Comparison of ENCODE assay signal across 9 cellular contexts in genomic region chr2:201432551-201433388, GRCh38. TPM values are rescaled to one million over a fixed set of nuclear protein-coding genes. Genes with fewer than 3 reads are reported as not detected.
DNase-seq lines count a peak whose midpoint lies in the region; ATAC-seq, FAIRE-seq and TF ChIP-seq lines count a peak whose summit lies in the region.
"Had no signal": no experiment of that assay in that cellular context is flagged by ENCODE, and none has a peak within 500 bp of the region (broad histone marks: within the 10 kb centered on the region; RNA-seq: fewer than 3 reads in every experiment).

No MANE protein-coding gene starts in this region.

- no peak overlapping the region for H3K9ac ChIP-seq in smooth muscle cell (ENCODE audit: low read depth)

- no peaks in the 10 kb centered on the region for H3K36me3 ChIP-seq in smooth muscle cell (ENCODE audit: low read depth)

- WGBS in smooth muscle cell (ENCODE audit: low lambda C conversion rate) = 50% methylated on average over 5 of the region's 5 CpGs

- POLR2A ChIA-PET in activated CD4-positive, alpha-beta memory T cell treated with anti-CD3 and anti-CD28 coated beads for 36 hours (lab: Charles Lee) = interaction anchor here (1.0 to 2.8 kb wide), 2 partner anchors 13 to 18 kb away, joined by 3 to 9 read pairs; partner anchors contain the start of genes STRADB and TRAK2

- peaks cover 17% of the 10 kb centered on the region for H3K9me3 Mint-ChIP-seq in HFFc6
- H3K9me3 Mint-ChIP-seq in activated CD4-positive, alpha-beta memory T cell treated with anti-CD3 and anti-CD28 coated beads for 36 hours = peaks cover 9% of the 10 kb centered on the region

- peaks cover 69% of the 10 kb centered on the region for H3K4me1 Mint-ChIP-seq in HFFc6 (ENCODE audit: low read depth)
- H3K4me1 Mint-ChIP-seq in activated CD4-positive, alpha-beta memory T cell treated with anti-CD3 and anti-CD28 coated beads for 36 hours (ENCODE audit: low read depth) = peaks cover 51% of the 10 kb centered on the region

- H3K4me3 Mint-ChIP-seq in HFFc6 = peak overlapping the region; percentile 76
- H3K4me3 Mint-ChIP-seq in activated CD4-positive, alpha-beta memory T cell treated with anti-CD3 and anti-CD28 coated beads for 36 hours = peak overlapping the region; percentile 51

- H3K27me3 ChIP-seq in smooth muscle cell (ENCODE audit: low read depth) = no peaks in the 10 kb centered on the region

- no peaks in the 10 kb centered on the region for H3F3A ChIP-seq in smooth muscle cell (ENCODE audit: low read depth)

- peaks cover 64% of the 10 kb centered on the region for H3K79me2 ChIP-seq in smooth muscle cell (ENCODE audit: low read depth)

- no peaks in the 10 kb centered on the region for H3K9me3 ChIP-seq in smooth muscle cell (replicated peaks; ENCODE audit: low read depth)

- no peak for TF ChIP-seq CTCF in HFFc6 (IDR thresholded peaks at IDR 0.05)
- no peak for TF ChIP-seq CTCF in foreskin fibroblast (IDR thresholded peaks at IDR 0.05; ENCODE audit: low read depth, low read length)
- no peak for TF ChIP-seq CTCF in smooth muscle cell (IDR thresholded peaks at IDR 0.05; ENCODE audit: borderline replicate concordance, insufficient read depth, poor library complexity, severe bottlenecking)

- FAIRE-seq in urothelium cell line (lab: Jason Lieb, UNC) = no peak
- FAIRE-seq: bronchial epithelial cell had no signal

- H2AFZ ChIP-seq in smooth muscle cell (ENCODE audit: low read depth) = no peak overlapping the region

- CTCF ChIA-PET in activated CD4-positive, alpha-beta memory T cell treated with anti-CD3 and anti-CD28 coated beads for 36 hours (lab: Charles Lee) = interaction anchor here (3.9 kb wide), 1 partner anchor 19 kb away, joined by 13 read pairs; the partner anchor contains the start of genes STRADB and TRAK2

- no peak overlapping the region for H3K4me3 ChIP-seq in foreskin fibroblast (ENCODE audit: low read depth in 1 of 2, low read length in 2 of 2)
- no peak overlapping the region for H3K4me3 ChIP-seq in smooth muscle cell

- peaks cover 34% of the 10 kb centered on the region for H3K36me3 Mint-ChIP-seq in HFFc6 (ENCODE audit: low read depth)
- peaks cover 16% of the 10 kb centered on the region for H3K36me3 Mint-ChIP-seq in activated CD4-positive, alpha-beta memory T cell treated with anti-CD3 and anti-CD28 coated beads for 36 hours

- H3K27me3 Mint-ChIP-seq in HFFc6 (ENCODE audit: insufficient read depth) = no peaks in the 10 kb centered on the region
- H3K27me3 Mint-ChIP-seq in activated CD4-positive, alpha-beta memory T cell treated with anti-CD3 and anti-CD28 coated beads for 36 hours = no peaks in the 10 kb centered on the region

- peaks cover 56% of the 10 kb centered on the region for H4K20me1 ChIP-seq in smooth muscle cell (ENCODE audit: low read depth)

- H3K27ac ChIP-seq in smooth muscle cell (ENCODE audit: low read depth) = peak overlapping the region; percentile 49

- H3K4me1 ChIP-seq in smooth muscle cell (ENCODE audit: low read depth) = no peaks in the 10 kb centered on the region

- H3K27ac Mint-ChIP-seq in HFFc6 = peak overlapping the region; percentile 94
- peak overlapping the region; percentile 93 for H3K27ac Mint-ChIP-seq in activated CD4-positive, alpha-beta memory T cell treated with anti-CD3 and anti-CD28 coated beads for 36 hours

- no peak overlapping the region for H3K4me2 ChIP-seq in smooth muscle cell

- no peak for ATAC-seq in HG03045 (IDR thresholded peaks at IDR 0.05; ENCODE audit: unreplicated experiment)

- DNase-seq in HFFc6 (peak; percentile 15), foreskin fibroblast (peak; percentile 59 to 85), smooth muscle cell (lab: John Stamatoyannopoulos, UW; ENCODE audit: unreplicated experiment) (no peak), urothelium cell line (ENCODE audit: low spot score) (no peak), NCI-H524 treated with DMSO at 0.1 percent for 48 hours (lab: John Stamatoyannopoulos, UW) (no peak), cerebellar nuclear complex (lab: John Stamatoyannopoulos, UW) (no peak)
- no peak for DNase-seq in activated CD4-positive, alpha-beta memory T cell treated with anti-CD3 and anti-CD28 coated beads for 36 hours

- intact Hi-C loops in activated CD4-positive, alpha-beta memory T cell treated with anti-CD3 and anti-CD28 coated beads for 36 hours (cut with micrococcal nuclease) = loop anchor here (1.0 to 2.0 kb wide), 3 partner anchors 12 to 18 kb away; no protein-coding TSS in a partner anchor

RNA-seq across cellular contexts. Expression of gene TRAK2, which starts 18.5 kb away (rescaled TPM):
- 10 to 100 TPM; 43.2 to 55.8 (median 54.0) TPM for total RNA-seq in HFFc6 (2021; fragmentation: NEBNext Ultra II Directional; extraction: Animal tissue kit (Norgen Biotek cat#: 25700))
- total RNA-seq in activated CD4-positive, alpha-beta memory T cell treated with anti-CD3 and anti-CD28 coated beads for 36 hours = 10 to 100 TPM; 23.5 to 26.0 TPM
- total RNA-seq in smooth muscle cell = 15.7 and 18.9 TPM in 2 replicates
- 6.3 and 6.6 TPM in 2 replicates for polyA plus RNA-seq in smooth muscle cell

RNA-seq across cellular contexts. Expression of gene STRADB, which starts 18.8 kb away (rescaled TPM):
- total RNA-seq in HFFc6 (2021; fragmentation: NEBNext Ultra II Directional; extraction: Animal tissue kit (Norgen Biotek cat#: 25700)) = 10 to 100 TPM; 37.7 to 51.0 (median 43.5) TPM
- 10 to 100 TPM; 18.5 to 19.8 TPM for total RNA-seq in activated CD4-positive, alpha-beta memory T cell treated with anti-CD3 and anti-CD28 coated beads for 36 hours
- total RNA-seq in smooth muscle cell = 19.4 and 20.5 TPM in 2 replicates
- 15.8 and 18.8 TPM in 2 replicates for polyA plus RNA-seq in smooth muscle cell

Comparison
In these comparisons a context has a peak if more than half of its experiments do, and no peak if none do; other contexts are left out.
1. DNase-seq: peak in HFFc6 (single experiment) and foreskin fibroblast (2 of 2); none in activated CD4-positive, alpha-beta memory T cell treated with anti-CD3 and anti-CD28 coated beads for 36 hours (single experiment), smooth muscle cell (single experiment), urothelium cell line (single experiment), NCI-H524 treated with DMSO at 0.1 percent for 48 hours (single experiment) and cerebellar nuclear complex (0 of 2).